ENCODE assay signal across 16 cellular contexts in genomic region chr13:38635030-38635429, GRCh38. TPM values are rescaled to one million over a fixed set of nuclear protein-coding genes. Genes with fewer than 3 reads are reported as not detected.
DNase-seq lines count a peak whose midpoint lies in the region; FAIRE-seq and TF ChIP-seq lines count a peak whose summit lies in the region.
"Had no signal": no experiment of that assay in that cellular context is flagged by ENCODE, and none has a peak within 500 bp of the region (broad histone marks: within the 10 kb centered on the region; RNA-seq: fewer than 3 reads in every experiment).

No MANE protein-coding gene starts in this region.

- H3K36me3 ChIP-seq in sigmoid colon, result no peaks in the 10 kb centered on the region

- DNase-seq in NCI-H82 (lab: John Stamatoyannopoulos, UW), result peak; percentile 41
- DNase-seq in NCI-H82 treated with DMSO at 0.1 percent for 48 hours (lab: John Stamatoyannopoulos, UW; ENCODE audit: unreplicated experiment), result no peak
- DNase-seq in NCI-H146 (lab: John Stamatoyannopoulos, UW), result peak; percentile 42
- no peak for DNase-seq in epithelial cell of proximal tubule (ENCODE audit: low read depth)
- DNase-seq in retina, result peak; percentile 38
- DNase-seq in EL, result no peak
- DNase-seq in H54 (ENCODE audit: insufficient read length, low spot score), result no peak
- no peak for DNase-seq in sigmoid colon
- DNase-seq: C1 segment of cervical spinal cord, DMS79, KBM-7, NCI-H1417 treated with DMSO at 0.1 percent for 48 hours, NCI-H2029 treated with DMSO at 0.1 percent for 48 hours, RPMI8226 had no signal

- H3K27me3 ChIP-seq in sigmoid colon, result no peaks in the 10 kb centered on the region

- no peaks in the 10 kb centered on the region for H3K9me3 ChIP-seq in sigmoid colon
- H3K9me3 ChIP-seq: A549 had no signal

- FAIRE-seq in H54 (lab: Jason Lieb, UNC), result no peak
- FAIRE-seq: A549, G401.6 had no signal

- no peak for TF ChIP-seq EP300 in sigmoid colon (IDR thresholded peaks at IDR 0.05)

- TF ChIP-seq POLR2A in H54 (IDR thresholded peaks at IDR 0.05; ENCODE audit: low read depth, low read length), result no peak
- TF ChIP-seq POLR2A in sigmoid colon (IDR thresholded peaks at IDR 0.05), result no peak

- H3K27ac ChIP-seq in sigmoid colon, result no peak overlapping the region
- H3K27ac ChIP-seq: A549 had no signal

- H3K4me3 ChIP-seq in epithelial cell of proximal tubule (ENCODE audit: low read depth, low read length), result no peak overlapping the region
- H3K4me3 ChIP-seq in sigmoid colon, result no peak overlapping the region
- H3K4me3 ChIP-seq: A549 had no signal

- H3K4me1 ChIP-seq in sigmoid colon, result peaks cover 0 to 7% (median 0%) of the 10 kb centered on the region in 4 donors
- H3K4me1 ChIP-seq: A549 had no signal

- intact Hi-C loops in sigmoid colon (cut with DNase I), result no loop called here

- WGBS in sigmoid colon, 2 donors, result 86 to 87% methylated on average over 4 of the region's 4 CpGs

- TF ChIP-seq CTCF in epithelial cell of proximal tubule (conservative IDR thresholded peaks at IDR 0.05; ENCODE audit: low read depth, low read length) (peak; percentile 8), sigmoid colon (IDR thresholded peaks at IDR 0.05) (no peak)

RNA-seq across cellular contexts. Expression of gene FREM2, which starts 51.8 kb away (rescaled TPM):
- total RNA-seq in epithelial cell of proximal tubule (1.0 and 3.7 TPM in 2 replicates), sigmoid colon (1 to 10 TPM; 2.1 to 8.2 (median 7.1) TPM)
- under 1 TPM; under 0.01 to 0.16 (median under 0.01) TPM for polyA plus RNA-seq in sigmoid colon
- polyA plus RNA-seq: A549 had no signal

Comparison
In these comparisons a context has a peak if more than half of its experiments do, and no peak if none do; other contexts are left out.
1. DNase-seq: peak in NCI-H82 (single experiment), NCI-H146 (single experiment) and retina (single experiment); none in NCI-H82 treated with DMSO at 0.1 percent for 48 hours (single experiment), epithelial cell of proximal tubule (single experiment), EL (single experiment), H54 (single experiment) and sigmoid colon (single experiment).